25 cellular contexts compared by ENCODE assay signal in the genomic region with DNA sequence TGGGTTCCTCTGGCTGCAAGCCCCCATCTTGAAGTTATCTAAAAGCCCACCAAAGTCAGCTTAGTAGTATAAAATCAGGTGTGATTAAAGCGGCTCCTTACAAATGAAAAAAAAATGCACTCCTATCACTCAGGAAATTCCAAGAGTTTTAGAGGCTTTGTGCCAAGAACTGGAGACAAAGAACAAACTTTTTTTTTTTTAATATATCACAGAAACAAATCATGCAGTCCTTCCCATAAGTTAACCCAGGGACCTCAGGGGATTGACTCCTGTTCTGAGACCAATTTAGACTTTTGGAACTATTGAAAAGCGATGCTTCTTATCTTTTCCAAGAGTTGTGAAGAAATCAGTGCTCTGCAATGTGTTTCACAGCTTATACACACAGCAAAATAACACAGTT. TPM values are rescaled to one million over a fixed set of nuclear protein-coding genes. Genes with fewer than 3 reads are reported as not detected.
DNase-seq lines count a peak whose midpoint lies in the region; FAIRE-seq and TF ChIP-seq lines count a peak whose summit lies in the region.
"Had no signal": no experiment of that assay in that cellular context is flagged by ENCODE, and none has a peak within 500 bp of the region (broad histone marks: within the 10 kb centered on the region; RNA-seq: fewer than 3 reads in every experiment).

No MANE protein-coding gene starts in this region.

- peaks cover 82% of the 10 kb centered on the region for H3K4me1 ChIP-seq in endothelial cell of umbilical vein (ENCODE audit: control insufficient read depth, extremely low read depth, insufficient read depth, low read length)
- H3K4me1 ChIP-seq: ascending aorta, prostate gland had no signal

- TF ChIP-seq CTCF in HFFc6 (IDR thresholded peaks at IDR 0.05): no peak
- TF ChIP-seq CTCF in endothelial cell of umbilical vein (IDR thresholded peaks at IDR 0.05; ENCODE audit: extremely low read depth in 1 of 2, insufficient read depth in 1 of 2, low read depth in 1 of 2, low read length in 2 of 2): no peak
- TF ChIP-seq CTCF in GM20000 (IDR thresholded peaks at IDR 0.05; ENCODE audit: extremely low read depth, missing control alignments): no peak

- BruUV-seq in endothelial cell of umbilical vein (replicated peaks; lab: Mats Ljungman, UMichigan): no TSS peak

- POLR2A ChIA-PET in endothelial cell of umbilical vein (lab: Charles Lee): interaction anchor here (1.1 kb wide), 1 partner anchor 9 kb away, joined by 3 read pairs; no protein-coding TSS in a partner anchor

- H3K4me3 ChIP-seq in endothelial cell of umbilical vein (replicated peaks in 1 of 3; ENCODE audit: insufficient read depth in 1 of 3, low read depth in 1 of 3, low read length in 3 of 3): peak overlapping the region in 1 of 3 experiments; percentile 44
- H3K4me3 ChIP-seq: ascending aorta, coronary artery, prostate gland had no signal

- H3K27me3 ChIP-seq in endothelial cell of umbilical vein (ENCODE audit: control insufficient read depth in 2 of 2, insufficient read depth in 2 of 2, low read length in 2 of 2): no peaks in the 10 kb centered on the region
- H3K27me3 ChIP-seq: ascending aorta had no signal

- peak; percentile 5 for DNase-seq in HFFc6
- peak; percentile 6 for DNase-seq in RPMI7951 (ENCODE audit: low read depth)
- peak; percentile 90 for DNase-seq in endothelial cell of umbilical vein (ENCODE audit: low read depth, low spot score)
- peak; percentile 34 for DNase-seq in non-pigmented ciliary epithelial cell (ENCODE audit: low read depth)
- DNase-seq in GM20000 (ENCODE audit: low spot score): no peak
- DNase-seq in pons (ENCODE audit: low spot score): no peak
- DNase-seq in activated CD4-positive, alpha-beta T cell treated with anti-CD3 and anti-CD28 coated beads, Interleukin-2, amount 50 U/mL, for 48 hours: no peak
- DNase-seq: activated CD4-positive, CD25-positive, alpha-beta regulatory T cell; activated naive CD4-positive, alpha-beta T cell treated with anti-CD3 and anti-CD28 coated beads for 36 hours; activated T-cell treated with anti-CD3 and anti-CD28 coated beads, Interleukin-2, amount 50 U/mL, for 48 hours; AML-193; DMS79; H9; kidney; midbrain; NCI-H1092 treated with DMSO at 0.1 percent for 48 hours; NCI-H2081; NCI-H446; stimulated activated CD4-positive, alpha-beta T cell treated with anti-CD3 and anti-CD28 coated beads, Interleukin-4, amount 100 ng/mL, for 4 hours; T1000 had no signal

- H3K79me2 ChIP-seq in endothelial cell of umbilical vein (ENCODE audit: control insufficient read depth, insufficient read depth, low read length): peaks cover 58% of the 10 kb centered on the region

- intact Hi-C loops in endothelial cell of umbilical vein (cut with micrococcal nuclease): loop anchor here (1.0 to 2.0 kb wide), 2 partner anchors 11 to 121 kb away; no protein-coding TSS in a partner anchor

- H3K9ac ChIP-seq in endothelial cell of umbilical vein (replicated peaks; ENCODE audit: extremely low read depth, insufficient read depth, low read length): peak overlapping the region; percentile 56

- no peaks in the 10 kb centered on the region for H3K9me3 Mint-ChIP-seq in HFFc6
- H3K9me3 Mint-ChIP-seq: activated naive CD4-positive, alpha-beta T cell treated with anti-CD3 and anti-CD28 coated beads for 36 hours; H9; nephron had no signal

- H3K4me2 ChIP-seq in endothelial cell of umbilical vein (ENCODE audit: insufficient read depth, low read length): peak overlapping the region; percentile 92

- H3K27ac Mint-ChIP-seq in HFFc6: no peak overlapping the region
- H3K27ac Mint-ChIP-seq: activated naive CD4-positive, alpha-beta T cell treated with anti-CD3 and anti-CD28 coated beads for 36 hours; H9; nephron; type B pancreatic cell had no signal

- peaks cover 5% of the 10 kb centered on the region for H3K36me3 Mint-ChIP-seq in HFFc6 (ENCODE audit: low read depth)
- H3K36me3 Mint-ChIP-seq: type B pancreatic cell had no signal

- peak overlapping the region; percentile 94 for H3K27ac ChIP-seq in endothelial cell of umbilical vein (ENCODE audit: insufficient read depth, low read depth, low read length)
- H3K27ac ChIP-seq: ascending aorta, coronary artery, prostate gland had no signal

- H4K20me1 ChIP-seq in endothelial cell of umbilical vein (replicated peaks; ENCODE audit: control insufficient read depth, extremely low read depth, insufficient read depth, low read length): no peaks in the 10 kb centered on the region

- peaks cover 3% of the 10 kb centered on the region for H3K27me3 Mint-ChIP-seq in HFFc6 (ENCODE audit: insufficient read depth)

- H3K9me1 ChIP-seq in endothelial cell of umbilical vein (replicated peaks; ENCODE audit: control insufficient read depth, extremely low read depth, insufficient read depth, low read length): no peaks in the 10 kb centered on the region

- TF ChIP-seq POLR2A in endothelial cell of umbilical vein (IDR thresholded peaks at IDR 0.05; ENCODE audit: low read depth, low read length): peak; percentile 74

- H3K9me3 ChIP-seq in endothelial cell of umbilical vein (replicated peaks; ENCODE audit: control insufficient read depth, insufficient read depth, low read length): no peaks in the 10 kb centered on the region
- H3K9me3 ChIP-seq: ascending aorta, prostate gland had no signal

- peaks cover 52% of the 10 kb centered on the region for H3K4me1 Mint-ChIP-seq in HFFc6 (ENCODE audit: low read depth)

- H2AFZ ChIP-seq in endothelial cell of umbilical vein (ENCODE audit: low read depth, low read length): no peak overlapping the region

- peak; percentile 33 for FAIRE-seq in endothelial cell of umbilical vein (lab: Jason Lieb, UNC)
- FAIRE-seq: kidney had no signal

- H3K36me3 ChIP-seq in endothelial cell of umbilical vein (ENCODE audit: control insufficient read depth in 2 of 2, extremely low read depth in 1 of 2, insufficient read depth in 2 of 2, low read length in 2 of 2): peaks cover 3 to 31% of the 10 kb centered on the region in 2 experiments
- H3K36me3 ChIP-seq: ascending aorta, prostate gland had no signal

- dilution Hi-C loops in endothelial cell of umbilical vein (cut with MboI; ENCODE audit: extremely low pct_ligation_motif_present, low sequenced_read_pairs): no loop called here

- H3K4me3 Mint-ChIP-seq in HFFc6: peak overlapping the region; percentile 26; the same call in 1 of the 2 replicates
- H3K4me3 Mint-ChIP-seq: activated naive CD4-positive, alpha-beta T cell treated with anti-CD3 and anti-CD28 coated beads for 36 hours; H9; nephron; type B pancreatic cell had no signal

- CTCF ChIA-PET in endothelial cell of umbilical vein (lab: Charles Lee): interaction anchor here (1.0 kb wide), 1 partner anchor 9 kb away, joined by 4 read pairs; no protein-coding TSS in a partner anchor

TF ChIP-seq in endothelial cell of umbilical vein, 7 proteins besides CTCF, POLR2A, EP300 and RAD21:
- no peak for TF ChIP-seq FOS (IDR thresholded peaks at IDR 0.05; ENCODE audit: borderline replicate concordance, insufficient read depth, low read length)
- no peak for TF ChIP-seq MYC (IDR thresholded peaks at IDR 0.05; ENCODE audit: low read depth, low read length)
- TF ChIP-seq JUN (IDR thresholded peaks at IDR 0.05; ENCODE audit: borderline replicate concordance, insufficient read depth, insufficient read length, low read depth): peak; percentile 33
- no peak for TF ChIP-seq EZH2 (IDR thresholded peaks at IDR 0.05; ENCODE audit: borderline replicate concordance, low read depth, low read length, severe bottlenecking)
- TF ChIP-seq POLR2AphosphoS5 (IDR thresholded peaks at IDR 0.05; ENCODE audit: insufficient read depth, low read depth, low read length): peak; percentile 18
- TF ChIP-seq GATA2 (IDR thresholded peaks at IDR 0.05; ENCODE audit: insufficient read depth, insufficient read length, low read depth, low read length): peak; percentile 53

RNA-seq across cellular contexts. Expression of gene HHIP, which starts 53.6 kb away (rescaled TPM):
- total RNA-seq in HFFc6 (2021; fragmentation: NEBNext Ultra II Directional; extraction: Animal tissue kit (Norgen Biotek cat#: 25700)): 1 to 10 TPM in 1 of 6 experiments, under 1 TPM in 5; 0.09 to 1.1 (median 0.42) TPM
- total RNA-seq in RPMI7951 (2014; rRNA removed; shearing (Covaris generic)): 0.49 and 0.96 TPM in 2 replicates
- total RNA-seq in endothelial cell of umbilical vein: 971 and 1,052 TPM in 2 replicates
- polyA plus RNA-seq in endothelial cell of umbilical vein: 227 and 239 TPM in 2 replicates
- polyA plus RNA-seq in endothelial cell of umbilical vein (2011; cell fraction: cytosol; rRNA removed): 227 and 244 TPM in 2 replicates
- polyA plus RNA-seq in endothelial cell of umbilical vein (2011; cell fraction: nucleus; rRNA removed): 361 and 391 TPM in 2 replicates
- polyA plus RNA-seq in endothelial cell of umbilical vein (2012): 1,017 and 1,260 TPM in 2 replicates
- 352 and 386 TPM in 2 replicates for polyA minus RNA-seq in endothelial cell of umbilical vein
- not detected for polyA minus RNA-seq in endothelial cell of umbilical vein (2011; cell fraction: cytosol; rRNA and poly(A)+ RNA removed)
- 852 and 882 TPM in 2 replicates for polyA minus RNA-seq in endothelial cell of umbilical vein (2011; cell fraction: nucleus; rRNA and poly(A)+ RNA removed)
- total RNA-seq: activated naive CD4-positive, alpha-beta T cell treated with anti-CD3 and anti-CD28 coated beads for 36 hours had no signal

Comparison
In these comparisons a context has a peak if more than half of its experiments do, and no peak if none do; other contexts are left out.
1. DNase-seq: peak in HFFc6 (single experiment), RPMI7951 (single experiment), endothelial cell of umbilical vein (single experiment) and non-pigmented ciliary epithelial cell (single experiment); none in GM20000 (single experiment), pons (single experiment) and activated CD4-positive, alpha-beta T cell treated with anti-CD3 and anti-CD28 coated beads, Interleukin-2, amount 50 U/mL, for 48 hours (0 of 2).
2. RNA of gene HHIP, which starts 53.6 kb away (total RNA-seq): 971 to 1,052 TPM in endothelial cell of umbilical vein; 0.49 to 0.96 TPM in RPMI7951 and 0.09 to 1.1 TPM in HFFc6; every median in the first group is over 100 times any median in the second.